12 cellular contexts compared by ENCODE assay signal in the genomic region with DNA sequence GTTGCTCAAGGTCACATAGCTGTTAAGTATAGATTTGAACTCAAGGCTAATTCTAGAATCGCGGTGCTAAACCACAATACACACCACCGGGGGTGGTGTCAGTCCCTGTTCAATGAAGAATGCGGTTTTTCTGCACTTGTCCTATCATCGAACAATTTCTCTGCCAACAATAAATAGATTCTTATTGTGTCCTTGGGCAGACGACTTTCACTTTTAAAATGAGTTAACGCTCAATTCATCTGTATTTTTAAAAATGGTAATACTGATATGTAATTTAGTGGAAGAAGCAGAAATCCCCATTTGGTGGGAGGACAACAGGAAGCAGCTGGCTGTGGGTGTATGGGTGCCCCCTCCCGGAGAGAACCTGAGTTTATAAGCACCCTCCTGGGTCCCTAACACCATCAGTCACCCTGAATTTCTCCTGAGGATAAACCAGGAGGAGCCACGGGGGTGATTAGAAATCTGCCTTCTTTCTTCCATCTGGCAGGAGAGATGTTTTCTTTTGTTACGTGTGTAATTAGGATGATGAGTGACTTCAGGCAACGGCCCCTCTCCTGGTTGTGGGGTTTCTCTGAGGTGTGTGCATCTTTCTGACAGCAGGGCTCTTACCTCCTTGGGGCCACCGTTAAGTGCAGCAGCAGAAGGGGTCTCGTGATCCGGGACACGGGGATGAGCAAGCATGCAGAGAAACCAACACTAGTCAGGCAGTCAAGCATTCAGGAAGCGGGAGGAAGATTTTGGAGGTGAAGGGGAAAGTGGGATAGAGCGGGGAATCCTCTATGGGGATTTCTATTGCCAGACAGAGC.
DNase-seq lines count a peak whose midpoint lies in the region; ATAC-seq and TF ChIP-seq lines count a peak whose summit lies in the region.
"Had no signal": no experiment of that assay in that cellular context is flagged by ENCODE, and none has a peak within 500 bp of the region (broad histone marks: within the 10 kb centered on the region; RNA-seq: fewer than 3 reads in every experiment).

No MANE protein-coding gene starts in this region.

- no peak overlapping the region for H2BK12ac ChIP-seq in mesenchymal stem cell (ENCODE audit: low read length in 2 of 2)

- H3K4me1 ChIP-seq in DOHH2 (ENCODE audit: control insufficient read depth, low read length), result peaks cover 5% of the 10 kb centered on the region
- peaks cover 7% of the 10 kb centered on the region for H3K4me1 ChIP-seq in mesenchymal stem cell (ENCODE audit: control insufficient read depth, insufficient read depth, low read depth, low read length)
- H3K4me1 ChIP-seq: sigmoid colon had no signal

- H3K4ac ChIP-seq in mesenchymal stem cell (ENCODE audit: low read depth in 1 of 2, low read length in 2 of 2), result no peak overlapping the region

- no peaks in the 10 kb centered on the region for H3K79me2 ChIP-seq in DOHH2 (ENCODE audit: control insufficient read depth, low read length)

- H3K14ac ChIP-seq in mesenchymal stem cell (ENCODE audit: low read length in 2 of 2), result no peak overlapping the region

- H2BK5ac ChIP-seq in mesenchymal stem cell (ENCODE audit: low read depth, low read length, poor library complexity, severe bottlenecking), result no peak overlapping the region

- no peak overlapping the region for H3K27ac ChIP-seq in DOHH2 (ENCODE audit: low read depth, low read length)
- no peak overlapping the region for H3K27ac ChIP-seq in mesenchymal stem cell (ENCODE audit: low read length, poor library complexity, severe bottlenecking)
- H3K27ac ChIP-seq: C4-2B, sigmoid colon had no signal

- WGBS in mesenchymal stem cell, result 85% methylated on average over 16 of the region's 17 CpGs

- intact Hi-C loops in Right ventricle myocardium inferior (cut with DNase I), result no loop called here

- no peak overlapping the region for H4K91ac ChIP-seq in mesenchymal stem cell (ENCODE audit: low read length)

- H3K9me3 Mint-ChIP-seq in brain, result peaks cover 0 to 5% (median 0%) of the 10 kb centered on the region in 5 experiments

- H3K36me3 ChIP-seq in DOHH2 (ENCODE audit: control insufficient read depth, low read length) (no peaks in the 10 kb centered on the region), mesenchymal stem cell (ENCODE audit: control insufficient read depth in 1 of 2, insufficient read depth in 2 of 2, low read depth in 1 of 2, low read length in 2 of 2) (peaks cover 0 to 3% of the 10 kb centered on the region in 2 experiments)
- H3K36me3 ChIP-seq: sigmoid colon had no signal

- no peak overlapping the region for H3K9ac ChIP-seq in mesenchymal stem cell (ENCODE audit: low read length)

- H3K23ac ChIP-seq in mesenchymal stem cell (ENCODE audit: low read length in 2 of 2), result no peak overlapping the region

- no peak overlapping the region for H2AK5ac ChIP-seq in mesenchymal stem cell (ENCODE audit: low read length, severe bottlenecking)

- H3K4me3 ChIP-seq in DOHH2 (ENCODE audit: low read length) (no peak overlapping the region), mesenchymal stem cell (ENCODE audit: insufficient read depth in 1 of 2, low read depth in 1 of 2, low read length in 2 of 2) (no peak overlapping the region)
- H3K4me3 ChIP-seq: sigmoid colon had no signal

- no peak overlapping the region for H4K8ac ChIP-seq in mesenchymal stem cell (ENCODE audit: low read length)

- H3K27me3 ChIP-seq in DOHH2 (ENCODE audit: control insufficient read depth, low read length) (peaks cover 44% of the 10 kb centered on the region), mesenchymal stem cell (ENCODE audit: control insufficient read depth in 1 of 2, insufficient read depth in 1 of 2, low read length in 2 of 2) (peaks cover 0 to 7% of the 10 kb centered on the region in 2 experiments)

- TF ChIP-seq CTCF in DOHH2 (IDR thresholded peaks at IDR 0.05; ENCODE audit: low read depth, low read length, poor library complexity, severe bottlenecking) (no peak), brain (conservative IDR thresholded peaks at IDR 0.05) (no peak)

- H3K4me1 Mint-ChIP-seq in brain, result peaks cover 33% of the 10 kb centered on the region

- DNase-seq in GM19240 (ENCODE audit: insufficient read length, low spot score), result peak; percentile 21
- DNase-seq in Right ventricle myocardium inferior (ENCODE audit: missing footprints), result no peak
- no peak for DNase-seq in NCI-H1092 treated with DMSO at 0.1 percent for 48 hours (lab: John Stamatoyannopoulos, UW)
- no peak for DNase-seq in foreskin melanocyte
- no peak for DNase-seq in mesenchymal stem cell
- DNase-seq: activated naive CD4-positive, alpha-beta T cell treated with Interleukin-2 at 50 U/mL for 16 hours; midbrain; sigmoid colon had no signal

- no peaks in the 10 kb centered on the region for H3K27me3 Mint-ChIP-seq in brain

- no peaks in the 10 kb centered on the region for H4K20me1 ChIP-seq in DOHH2 (ENCODE audit: control insufficient read depth, insufficient read depth, low read depth, low read length)

- H3K9me3 ChIP-seq in DOHH2 (ENCODE audit: control insufficient read depth, insufficient read depth, low read length), result no peaks in the 10 kb centered on the region
- no peaks in the 10 kb centered on the region for H3K9me3 ChIP-seq in mesenchymal stem cell (ENCODE audit: control insufficient read depth, low read length)
- H3K9me3 ChIP-seq: sigmoid colon had no signal

- peak; percentile 46 for ATAC-seq in HG03159 (IDR thresholded peaks at IDR 0.05; ENCODE audit: unreplicated experiment)
- ATAC-seq in Right ventricle myocardium inferior, result no peak

- H3K27ac Mint-ChIP-seq in brain, result peak overlapping the region; percentile 66 to 93 (median 89)

- no peak overlapping the region for H2BK120ac ChIP-seq in mesenchymal stem cell (ENCODE audit: low read depth, low read length)

- no peak overlapping the region for H2AFZ ChIP-seq in mesenchymal stem cell (ENCODE audit: low read depth, low read length)

- no peaks in the 10 kb centered on the region for H3K9me2 ChIP-seq in DOHH2 (replicated peaks; ENCODE audit: control insufficient read depth, low read length)

- peaks cover 3% of the 10 kb centered on the region for H3K79me1 ChIP-seq in mesenchymal stem cell (replicated peaks; ENCODE audit: low read length, poor library complexity, severe bottlenecking)

- no peak overlapping the region for H3K18ac ChIP-seq in mesenchymal stem cell (ENCODE audit: low read depth in 1 of 2, low read length in 2 of 2)

- H3K36me3 Mint-ChIP-seq in brain, result peaks cover 12% of the 10 kb centered on the region

- H3F3A ChIP-seq in DOHH2 (ENCODE audit: control insufficient read depth, insufficient read depth), result no peaks in the 10 kb centered on the region

- H3K4me2 ChIP-seq in DOHH2 (ENCODE audit: low read length), result 0 out of 2 replicates have a peak overlapping the region, but pooled peaks have one; percentile 1
- H3K4me2 ChIP-seq in mesenchymal stem cell (ENCODE audit: low read length, poor library complexity, severe bottlenecking), result no peak overlapping the region

- H3K4me3 Mint-ChIP-seq in brain, result no peak overlapping the region

- H2BK15ac ChIP-seq in mesenchymal stem cell (ENCODE audit: low read depth, poor library complexity, severe bottlenecking), result no peak overlapping the region
